In genomic region chr1:117324357-117324756, GRCh38 we compare ENCODE assay signal across 5 cellular contexts.
"Had no signal": no experiment of that assay in that cellular context is flagged by ENCODE, and none has a peak within 500 bp of the region (broad histone marks: within the 10 kb centered on the region; RNA-seq: fewer than 3 reads in every experiment).

No MANE protein-coding gene starts in this region.

- H3K27ac ChIP-seq: HL-60 had no signal

- DNase-seq: IMR-90, KBM-7 had no signal

- ATAC-seq: K562 had no signal

- H3K4me3 ChIP-seq: K562 had no signal

- FAIRE-seq: HTR-8/SVneo had no signal
